In the genomic region with DNA sequence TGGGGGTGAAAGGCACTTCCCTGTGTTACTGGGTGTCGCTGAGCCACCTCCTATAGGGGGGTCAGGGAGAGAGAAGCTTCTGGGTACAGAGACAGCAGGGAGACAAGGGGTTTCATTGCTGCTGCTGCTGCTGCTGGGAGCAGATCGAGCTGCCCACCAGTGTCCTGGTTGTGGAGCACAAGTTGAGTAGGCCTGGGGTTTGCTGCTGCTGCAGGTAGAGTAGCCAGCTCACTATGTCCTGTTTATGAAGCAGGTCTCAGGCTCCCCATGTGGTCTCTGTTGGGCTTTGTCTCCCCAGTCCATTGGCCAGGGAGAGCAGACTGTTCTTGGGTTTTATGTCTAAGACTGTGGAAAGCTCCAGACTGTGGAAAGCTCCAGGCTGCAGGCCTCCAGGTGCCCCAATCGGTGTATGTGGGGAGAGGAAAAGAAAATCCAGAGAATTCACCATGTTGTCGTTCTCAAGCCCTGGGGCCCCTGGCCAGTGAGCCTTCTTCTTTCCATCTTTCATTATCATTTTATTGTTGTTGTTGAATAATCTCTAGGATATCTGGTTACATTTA, we compare ENCODE assay signal across 20 cellular contexts.
DNase-seq lines count a peak whose midpoint lies in the region; ATAC-seq, FAIRE-seq and TF ChIP-seq lines count a peak whose summit lies in the region.
"Had no signal": no experiment of that assay in that cellular context is flagged by ENCODE, and none has a peak within 500 bp of the region (broad histone marks: within the 10 kb centered on the region; RNA-seq: fewer than 3 reads in every experiment).

No MANE protein-coding gene starts in this region.

- peak overlapping the region; percentile 40 for H3K18ac ChIP-seq in H9 (ENCODE audit: insufficient read length, low read depth, low read length)

- H2BK5ac ChIP-seq in H9 (ENCODE audit: insufficient read length, low read length): no peak overlapping the region

- intact Hi-C loops in kidney (cut with DNase I) (no loop called here), sigmoid colon (cut with DNase I) (no loop called here), Right ventricle myocardium superior (cut with DNase I) (no loop called here)

- H3K79me1 ChIP-seq in H9 (ENCODE audit: insufficient read depth, low read depth, low read length, poor library complexity, severe bottlenecking): no peaks in the 10 kb centered on the region

- no peaks in the 10 kb centered on the region for H3K4me1 Mint-ChIP-seq in H9
- H3K4me1 Mint-ChIP-seq in activated CD8-positive, alpha-beta memory T cell treated with anti-CD3 and anti-CD28 coated beads, Interleukin-2, amount 10 ng/mL, durations not matched to agents 7 days and 5 days: no peaks in the 10 kb centered on the region
- H3K4me1 Mint-ChIP-seq: B cell had no signal

- H3K79me2 ChIP-seq in H9 (ENCODE audit: insufficient read depth, low read length): no peaks in the 10 kb centered on the region

- no peak for TF ChIP-seq EP300 in sigmoid colon (IDR thresholded peaks at IDR 0.05)

- no peak overlapping the region for H3K4me3 Mint-ChIP-seq in H9
- H3K4me3 Mint-ChIP-seq in activated CD8-positive, alpha-beta memory T cell treated with anti-CD3 and anti-CD28 coated beads, Interleukin-2, amount 10 ng/mL, durations not matched to agents 7 days and 5 days: no peak overlapping the region
- H3K4me3 Mint-ChIP-seq: B cell; CD4-positive, alpha-beta T cell; HFFc6 had no signal

- FAIRE-seq in kidney (lab: Jason Lieb, UNC): no peak
- FAIRE-seq: A204.1, GM12878, GM18507, H1, HepG2, HTR-8/SVneo had no signal

- no peak overlapping the region for H4K91ac ChIP-seq in H9 (ENCODE audit: insufficient read length, low read depth, low read length)

- ATAC-seq in activated CD8-positive, alpha-beta memory T cell treated with anti-CD3 and anti-CD28 coated beads, Interleukin-2, amount 10 ng/mL, durations not matched to agents 7 days and 5 days: no peak
- ATAC-seq in Right ventricle myocardium superior (ENCODE audit: poor library complexity): no peak
- ATAC-seq: GM12878, HepG2 had no signal

- no peak for TF ChIP-seq CTCF in H9 (conservative IDR thresholded peaks at IDR 0.05)
- TF ChIP-seq CTCF in kidney (IDR thresholded peaks at IDR 0.05; ENCODE audit: borderline replicate concordance, extremely low read depth, insufficient read depth): no peak
- TF ChIP-seq CTCF in sigmoid colon (IDR thresholded peaks at IDR 0.05): no peak

- H3K27ac Mint-ChIP-seq in H9: peak overlapping the region in 1 of 3 experiments; percentile 34; a peak in 1 of 7 replicates
- H3K27ac Mint-ChIP-seq in activated CD8-positive, alpha-beta memory T cell treated with anti-CD3 and anti-CD28 coated beads, Interleukin-2, amount 10 ng/mL, durations not matched to agents 7 days and 5 days: no peak overlapping the region
- H3K27ac Mint-ChIP-seq: B cell; CD4-positive, alpha-beta T cell; HFFc6 had no signal

- H3K27me3 ChIP-seq in H9 (ENCODE audit: insufficient read depth, low read length) (no peaks in the 10 kb centered on the region), sigmoid colon (no peaks in the 10 kb centered on the region)

- no peak overlapping the region for H3K27ac ChIP-seq in H9 (ENCODE audit: insufficient read length, low read depth, low read length)
- no peak overlapping the region for H3K27ac ChIP-seq in kidney (ENCODE audit: low read depth in 2 of 2, low read length in 2 of 2)
- no peak overlapping the region for H3K27ac ChIP-seq in sigmoid colon

- no CpG with 5 or more reads among the region's 4 CpGs for WGBS in H9 (ENCODE audit: extremely low coverage, insufficient read length, low lambda C conversion rate)
- WGBS in sigmoid colon, 2 donors: 87 to 95% methylated on average over 4 of the region's 4 CpGs

- H3K9ac ChIP-seq in H9 (ENCODE audit: extremely low read depth, insufficient read length, low read length) (no peak overlapping the region), kidney (ENCODE audit: low read length in 2 of 2) (no peak overlapping the region)

- no peak overlapping the region for H3K4me2 ChIP-seq in H9 (ENCODE audit: insufficient read depth, insufficient read length, low read length)

- CTCF ChIA-PET in activated CD8-positive, alpha-beta memory T cell treated with anti-CD3 and anti-CD28 coated beads, Interleukin-2, amount 10 ng/mL, durations not matched to agents 7 days and 5 days (lab: Charles Lee): no interaction called here

- H2AFZ ChIP-seq in H9 (ENCODE audit: low read length): no peak overlapping the region

- H3K23ac ChIP-seq in H9 (ENCODE audit: insufficient read length, low read depth, low read length): no peak overlapping the region

- no peak overlapping the region for H2BK15ac ChIP-seq in H9 (ENCODE audit: low read depth, low read length)

- no peak overlapping the region for H4K8ac ChIP-seq in H9 (replicated peaks; ENCODE audit: insufficient read length, low read depth, low read length)

- H3K36me3 ChIP-seq in kidney (ENCODE audit: control insufficient read depth in 1 of 2, insufficient read depth in 2 of 2, low read length in 2 of 2): no peaks in the 10 kb centered on the region
- no peaks in the 10 kb centered on the region for H3K36me3 ChIP-seq in sigmoid colon

- no peak overlapping the region for H3T11ph ChIP-seq in H9 (ENCODE audit: low read length)

- H4K5ac ChIP-seq in H9 (ENCODE audit: insufficient read length, low read depth, low read length): no peak overlapping the region

- no peak overlapping the region for H3K56ac ChIP-seq in H9 (ENCODE audit: insufficient read length, low read depth, low read length)

- no peaks in the 10 kb centered on the region; a peak in 1 of 5 replicates for H3K9me3 Mint-ChIP-seq in H9
- H3K9me3 Mint-ChIP-seq in activated CD8-positive, alpha-beta memory T cell treated with anti-CD3 and anti-CD28 coated beads, Interleukin-2, amount 10 ng/mL, durations not matched to agents 7 days and 5 days (ENCODE audit: low read depth): no peaks in the 10 kb centered on the region
- H3K9me3 Mint-ChIP-seq: CD4-positive, alpha-beta T cell had no signal

- no peaks in the 10 kb centered on the region for H3K9me3 ChIP-seq in H9 (ENCODE audit: control insufficient read depth, low read depth, low read length)
- no peaks in the 10 kb centered on the region for H3K9me3 ChIP-seq in kidney (ENCODE audit: control insufficient read depth in 1 of 2, low read length in 2 of 2)
- H3K9me3 ChIP-seq in sigmoid colon: no peaks in the 10 kb centered on the region

- no peak overlapping the region for H3K14ac ChIP-seq in H9 (ENCODE audit: insufficient read depth, low read length)

- no peak overlapping the region for H2BK20ac ChIP-seq in H9 (ENCODE audit: low read depth, low read length, poor library complexity, severe bottlenecking)

- TF ChIP-seq POLR2A in sigmoid colon (IDR thresholded peaks at IDR 0.05): no peak

- no peak overlapping the region for H2BK120ac ChIP-seq in H9 (ENCODE audit: low read depth, low read length, poor library complexity, severe bottlenecking)

- H2AK5ac ChIP-seq in H9 (ENCODE audit: insufficient read length, low read length): no peak overlapping the region

- DNase-seq in H9: no peak
- peak; percentile 27 for DNase-seq in activated CD8-positive, alpha-beta memory T cell treated with anti-CD3 and anti-CD28 coated beads, Interleukin-2, amount 10 ng/mL, durations not matched to agents 7 days and 5 days
- DNase-seq in kidney: peak; percentile 39
- peak; percentile 40 for DNase-seq in sigmoid colon
- no peak for DNase-seq in MV-4-11 (lab: John Stamatoyannopoulos, UW)
- DNase-seq in Right ventricle myocardium superior: no peak
- DNase-seq in activated CD4-positive, alpha-beta T cell treated with anti-CD3 and anti-CD28 coated beads, Interleukin-2, amount 50 U/mL, for 1 hour: no peak
- DNase-seq: C1 segment of cervical spinal cord; Calu3; CD4-positive, alpha-beta T cell; DMS 273 treated with DMSO at 0.1 percent for 48 hours; HCEC 1CT; HFFc6 had no signal

- H3K23me2 ChIP-seq in H9 (ENCODE audit: insufficient read length, low read depth, low read length, poor library complexity, severe bottlenecking): no peaks in the 10 kb centered on the region

- no peak overlapping the region for H3K4ac ChIP-seq in H9 (ENCODE audit: low read depth, low read length)

- peaks cover 5% of the 10 kb centered on the region for H3K27me3 Mint-ChIP-seq in H9 (ENCODE audit: low read depth)
- peaks cover 6% of the 10 kb centered on the region for H3K27me3 Mint-ChIP-seq in activated CD8-positive, alpha-beta memory T cell treated with anti-CD3 and anti-CD28 coated beads, Interleukin-2, amount 10 ng/mL, durations not matched to agents 7 days and 5 days
- H3K27me3 Mint-ChIP-seq: CD4-positive, alpha-beta T cell had no signal

- H4K20me1 ChIP-seq in H9 (ENCODE audit: control insufficient read depth, insufficient read depth, insufficient read length): no peaks in the 10 kb centered on the region

- H2BK12ac ChIP-seq in H9 (ENCODE audit: insufficient read length, low read depth, low read length): no peak overlapping the region

- no peak overlapping the region for H3K4me3 ChIP-seq in kidney (ENCODE audit: low read length in 2 of 2)
- H3K4me3 ChIP-seq in sigmoid colon: no peak overlapping the region
- H3K4me3 ChIP-seq: GM12878 had no signal

- no peaks in the 10 kb centered on the region for H3K36me3 Mint-ChIP-seq in H9 (ENCODE audit: insufficient read depth in 1 of 3, low read depth in 3 of 3)
- H3K36me3 Mint-ChIP-seq in activated CD8-positive, alpha-beta memory T cell treated with anti-CD3 and anti-CD28 coated beads, Interleukin-2, amount 10 ng/mL, durations not matched to agents 7 days and 5 days: peaks cover 1% of the 10 kb centered on the region

- H3K4me1 ChIP-seq in H9 (ENCODE audit: insufficient read depth, low read length): no peaks in the 10 kb centered on the region
- H3K4me1 ChIP-seq in kidney (ENCODE audit: control insufficient read depth in 1 of 2, insufficient read depth in 1 of 2, low read depth in 1 of 2, low read length in 2 of 2): no peaks in the 10 kb centered on the region
- H3K4me1 ChIP-seq in sigmoid colon: no peaks in the 10 kb centered on the region

Comparison
In these comparisons a context has a peak if more than half of its experiments do, and no peak if none do; other contexts are left out.
1. DNase-seq: peak in activated CD8-positive, alpha-beta memory T cell treated with anti-CD3 and anti-CD28 coated beads, Interleukin-2, amount 10 ng/mL, durations not matched to agents 7 days and 5 days (single experiment), kidney (single experiment) and sigmoid colon (single experiment); none in H9 (single experiment), MV-4-11 (single experiment), Right ventricle myocardium superior (single experiment) and activated CD4-positive, alpha-beta T cell treated with anti-CD3 and anti-CD28 coated beads, Interleukin-2, amount 50 U/mL, for 1 hour (single experiment).